8 cellular contexts compared by ENCODE assay signal in the genomic region with DNA sequence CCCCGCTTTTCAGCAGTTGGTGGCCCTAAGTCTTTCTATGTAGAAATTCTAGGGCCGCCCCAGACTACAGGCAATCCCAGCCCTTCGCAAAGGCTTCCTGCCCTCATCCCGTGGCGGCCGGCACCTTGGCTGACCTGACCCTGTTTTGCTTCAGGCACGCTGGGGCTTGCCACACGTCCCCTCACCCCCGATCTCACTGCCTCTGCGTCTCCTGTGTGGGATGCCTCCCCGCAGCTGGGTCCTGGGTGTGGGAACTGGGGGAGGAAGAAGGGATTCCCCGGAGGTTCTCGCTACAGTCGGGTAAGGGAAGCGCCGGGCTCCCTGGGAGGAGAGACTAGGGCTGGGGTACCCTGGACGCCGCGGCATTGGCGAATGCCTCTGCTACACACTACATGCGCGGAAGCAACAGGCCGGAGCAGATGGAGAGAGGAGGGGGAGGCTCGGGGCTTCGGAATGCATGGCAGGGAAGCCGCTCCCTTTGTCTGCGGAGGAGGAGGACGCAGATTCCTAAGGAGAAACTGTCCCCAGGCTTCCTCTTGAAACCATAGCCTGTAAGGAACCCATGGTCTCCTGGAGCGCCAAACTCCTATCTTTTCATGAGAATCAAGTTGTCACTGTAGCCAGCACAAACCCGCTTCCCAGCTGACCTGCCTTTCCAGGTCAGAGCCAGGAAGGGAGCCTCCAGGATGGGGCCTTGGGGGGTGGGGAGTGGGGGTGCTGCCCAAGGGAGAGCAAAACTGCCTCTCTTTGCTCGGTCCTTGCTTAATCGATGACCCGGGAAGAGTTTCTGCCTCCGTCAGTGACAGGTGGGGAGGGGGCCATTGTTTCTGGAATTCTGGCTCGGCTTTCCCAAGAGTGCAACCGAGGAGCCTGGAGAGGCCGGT. TPM values are rescaled to one million over a fixed set of nuclear protein-coding genes. Genes with fewer than 3 reads are reported as not detected.
DNase-seq lines count a peak whose midpoint lies in the region; ATAC-seq and TF ChIP-seq lines count a peak whose summit lies in the region.

No MANE protein-coding gene starts in this region.

- H3K14ac ChIP-seq in trophoblast cell (ENCODE audit: low read length) = peak overlapping the region; percentile 93

- peak overlapping the region; percentile 72 for H2AFZ ChIP-seq in trophoblast cell (ENCODE audit: insufficient read depth, low read length, poor library complexity)

- H3K36me3 ChIP-seq in left ventricle myocardium inferior (peaks cover under 1% of the 10 kb centered on the region), trophoblast cell (ENCODE audit: control insufficient read depth in 1 of 2, insufficient read depth in 2 of 2, low read length in 2 of 2) (peaks cover 0 to 2% of the 10 kb centered on the region in 2 experiments)

- H3K9me3 ChIP-seq in left ventricle myocardium inferior (replicated peaks) (no peaks in the 10 kb centered on the region), trophoblast cell (ENCODE audit: insufficient read depth, low read depth, low read length) (no peaks in the 10 kb centered on the region)

- peak overlapping the region; percentile 58 for H2AK5ac ChIP-seq in trophoblast cell (ENCODE audit: low read length)

- peak overlapping the region; percentile 90 for H2BK120ac ChIP-seq in trophoblast cell (ENCODE audit: insufficient read depth, low read length, poor library complexity)

- peak overlapping the region; percentile 79 for H3K27ac ChIP-seq in left ventricle myocardium inferior (replicated peaks)
- peak overlapping the region; percentile 88 for H3K27ac ChIP-seq in trophoblast cell (ENCODE audit: low read depth, low read length)

- H4K91ac ChIP-seq in trophoblast cell (ENCODE audit: low read depth, low read length) = peak overlapping the region; percentile 90

- peak overlapping the region; percentile 98 for H3K4me2 ChIP-seq in trophoblast cell (ENCODE audit: low read length)

- peaks cover 30% of the 10 kb centered on the region for H3K79me1 ChIP-seq in trophoblast cell (ENCODE audit: low read length)

- H4K8ac ChIP-seq in trophoblast cell (ENCODE audit: low read depth, low read length) = peak overlapping the region; percentile 77

- peak overlapping the region; percentile 95 for H3K18ac ChIP-seq in trophoblast cell (ENCODE audit: low read length)

- H3K27me3 ChIP-seq in left ventricle myocardium inferior (ENCODE audit: low read depth) (peaks cover 11% of the 10 kb centered on the region), trophoblast cell (ENCODE audit: insufficient read depth, low read length) (no peaks in the 10 kb centered on the region)

- peak overlapping the region; percentile 79 for H2BK12ac ChIP-seq in trophoblast cell (ENCODE audit: low read length)

- peak overlapping the region; percentile 90 for H2BK5ac ChIP-seq in trophoblast cell (ENCODE audit: low read depth, low read length, poor library complexity)

- WGBS in trophoblast cell (ENCODE audit: extremely low coverage, insufficient coverage, insufficient read length) = no CpG with 5 or more reads among the region's 37 CpGs

- intact Hi-C loops in left ventricle myocardium inferior (cut with micrococcal nuclease) = loop anchor here (10.0 kb wide), 1 partner anchor 251 kb away; a partner anchor contains a TSS

- H3K4ac ChIP-seq in trophoblast cell (ENCODE audit: low read depth, low read length) = peak overlapping the region; percentile 84

- H3K23ac ChIP-seq in trophoblast cell (ENCODE audit: low read length) = no peak overlapping the region

- peaks cover 33% of the 10 kb centered on the region for H3K4me1 ChIP-seq in left ventricle myocardium inferior
- peaks cover 20 to 28% of the 10 kb centered on the region in 2 experiments for H3K4me1 ChIP-seq in trophoblast cell (ENCODE audit: control insufficient read depth in 1 of 2, insufficient read depth in 2 of 2, low read length in 2 of 2)

- H3K9ac ChIP-seq in trophoblast cell (ENCODE audit: low read length) = peak overlapping the region; percentile 72

- ATAC-seq in GM18511 (IDR thresholded peaks at IDR 0.05; ENCODE audit: unreplicated experiment) = peak; percentile 2
- ATAC-seq in HG03159 (IDR thresholded peaks at IDR 0.05; ENCODE audit: unreplicated experiment) = peak; percentile 1
- ATAC-seq in GM18870 (IDR thresholded peaks at IDR 0.05; ENCODE audit: unreplicated experiment) = no peak

- no peak for TF ChIP-seq CTCF in left ventricle myocardium inferior (IDR thresholded peaks at IDR 0.05; ENCODE audit: borderline replicate concordance)

- peak; percentile 41 to 42 for DNase-seq in activated T-cell treated with anti-CD3 and anti-CD28 coated beads, Interleukin-2, amount 50 U/mL, for 48 hours
- DNase-seq in left ventricle myocardium inferior (no peak), trophoblast cell (peak; percentile 71 to 73), NCI-H2081 treated with DMSO at 0.1 percent for 48 hours (lab: John Stamatoyannopoulos, UW) (no peak), HPDE6-E6E7 (ENCODE audit: extremely low spot score) (no peak)

- H3K4me3 ChIP-seq in left ventricle myocardium inferior (peak overlapping the region; percentile 77), trophoblast cell (ENCODE audit: low read depth, low read length) (peak overlapping the region; percentile 94)

- H3K79me2 ChIP-seq in trophoblast cell (ENCODE audit: control insufficient read depth, insufficient read depth, low read length, poor library complexity) = peaks cover 15% of the 10 kb centered on the region

- peak overlapping the region; percentile 79 for H4K12ac ChIP-seq in trophoblast cell (ENCODE audit: low read depth, low read length)

RNA-seq across cellular contexts. Expression of a gene that starts 1.4 kb away (rescaled TPM):
- total RNA-seq in left ventricle myocardium inferior = 1.8 TPM
- polyA plus RNA-seq in trophoblast cell (2013) = 20.6 and 20.9 TPM in 2 replicates

RNA-seq across cellular contexts. Expression of a gene that starts 30.7 kb away (rescaled TPM):
- total RNA-seq in left ventricle myocardium inferior = 9.6 TPM
- polyA plus RNA-seq in trophoblast cell (2013) = 16.6 and 19.2 TPM in 2 replicates

RNA-seq across cellular contexts. Expression of a gene that starts 39.4 kb away (rescaled TPM):
- 9.5 TPM for total RNA-seq in left ventricle myocardium inferior
- not detected in 2 replicates for polyA plus RNA-seq in trophoblast cell (2013)

Comparison
In these comparisons a context has a peak if more than half of its experiments do, and no peak if none do; other contexts are left out.
1. DNase-seq: peak in activated T-cell treated with anti-CD3 and anti-CD28 coated beads, Interleukin-2, amount 50 U/mL, for 48 hours (2 of 2) and trophoblast cell (2 of 2); none in left ventricle myocardium inferior (single experiment), NCI-H2081 treated with DMSO at 0.1 percent for 48 hours (single experiment) and HPDE6-E6E7 (single experiment).